ENCODE assay signal across 22 cellular contexts in genomic region chr11:23233075-23233474, GRCh38.
A peak's percentile ranks its signal among the peaks of the same experiment; 100 is the strongest.
DNase-seq lines count a peak whose midpoint lies in the region; ATAC-seq and TF ChIP-seq lines count a peak whose summit lies in the region.
"Had no signal": no experiment of that assay in that cellular context is flagged by ENCODE, and none has a peak within 500 bp of the region (broad histone marks: within the 10 kb centered on the region; RNA-seq: fewer than 3 reads in every experiment).

No MANE protein-coding gene starts in this region.

- H3K4me3 Mint-ChIP-seq in T-cell: no peak overlapping the region
- H3K4me3 Mint-ChIP-seq: activated naive CD8-positive, alpha-beta T cell; activated T-cell treated with anti-CD3 and anti-CD28 coated beads, Interleukin-2, amount 50 U/mL, for 72 hours; stimulated activated naive B cell treated with anti-CD40 and anti-IgM and Interleukin-4, amounts not matched to agents 10 μg/mL and 1 μg/mL and 100 μg/mL, for 72 hours had no signal

- no peak for ATAC-seq in T-cell (replicated peaks in 1 of 4)
- no peak for ATAC-seq in GM21526 (IDR thresholded peaks at IDR 0.05; ENCODE audit: low FRiP score, unreplicated experiment)
- ATAC-seq: activated CD4-positive, CD25-positive, alpha-beta regulatory T cell treated with anti-CD3 and anti-CD28 coated beads, Interleukin-2, amount 50 U/mL, for 24 hours; activated T-cell treated with anti-CD3 and anti-CD28 coated beads, Interleukin-2, amount 50 U/mL, for 72 hours; gastrocnemius medialis; stimulated activated naive B cell treated with anti-CD40 and anti-IgM and Interleukin-4, amounts not matched to agents 10 μg/mL and 1 μg/mL and 100 μg/mL, for 72 hours had no signal

- no peak overlapping the region for H4K8ac ChIP-seq in mesenchymal stem cell (ENCODE audit: low read length)

- no peaks in the 10 kb centered on the region for H3K27me3 ChIP-seq in mesenchymal stem cell (ENCODE audit: control insufficient read depth in 1 of 2, insufficient read depth in 1 of 2, low read length in 2 of 2)
- H3K27me3 ChIP-seq: gastrocnemius medialis had no signal

- H2BK5ac ChIP-seq in mesenchymal stem cell (ENCODE audit: low read depth, low read length, poor library complexity, severe bottlenecking): no peak overlapping the region

- DNase-seq in AG09319 (ENCODE audit: extremely low read depth, low read depth): peak; percentile 49
- DNase-seq in LHCN-M2 (ENCODE audit: low read depth): peak; percentile 86
- peak; percentile 74 for DNase-seq in choroid plexus epithelial cell (ENCODE audit: low read depth)
- no peak for DNase-seq in mesenchymal stem cell
- no peak for DNase-seq in T-cell
- no peak for DNase-seq in stimulated activated CD4-positive, alpha-beta T cell treated with anti-CD3 and anti-CD28 coated beads, Interleukin-4, amount 100 ng/mL, for 1 hour
- no peak for DNase-seq in stimulated activated CD4-positive, alpha-beta T cell treated with anti-CD3 and anti-CD28 coated beads, Interleukin-1b, Interleukin-23, amount 100 ng/mL, for 48 hours
- DNase-seq: activated CD8-positive, alpha-beta memory T cell treated with anti-CD3 and anti-CD28 coated beads for 24 hours; activated T-cell treated with anti-CD3 and anti-CD28 coated beads, Interleukin-2, amount 50 U/mL, for 72 hours; AML-193; Caco-2; caudate nucleus; gastrocnemius medialis; Karpas-422; NCI-H2171; PC-9; stimulated activated naive B cell treated with anti-CD40 and anti-IgM and Interleukin-4, amounts not matched to agents 10 μg/mL and 1 μg/mL and 100 μg/mL, for 72 hours; T-helper 9 cell had no signal

- no peak overlapping the region for H2BK12ac ChIP-seq in mesenchymal stem cell (ENCODE audit: low read length in 2 of 2)

- no peak overlapping the region for H3K23ac ChIP-seq in mesenchymal stem cell (ENCODE audit: low read length in 2 of 2)

- H3K4me2 ChIP-seq in mesenchymal stem cell (ENCODE audit: low read length, poor library complexity, severe bottlenecking): no peak overlapping the region
- H3K4me2 ChIP-seq: PC-9 had no signal

- H3K4me1 Mint-ChIP-seq in T-cell: no peaks in the 10 kb centered on the region
- H3K4me1 Mint-ChIP-seq: stimulated activated naive B cell treated with anti-CD40 and anti-IgM and Interleukin-4, amounts not matched to agents 10 μg/mL and 1 μg/mL and 100 μg/mL, for 72 hours had no signal

- POLR2A ChIA-PET in T-cell (lab: Charles Lee): no interaction called here

- no peak overlapping the region for H3K14ac ChIP-seq in mesenchymal stem cell (ENCODE audit: low read length in 2 of 2)

- no peak overlapping the region for H4K91ac ChIP-seq in mesenchymal stem cell (ENCODE audit: low read length)

- H2AFZ ChIP-seq in mesenchymal stem cell (ENCODE audit: low read depth, low read length): no peak overlapping the region
- H2AFZ ChIP-seq: PC-9 had no signal

- H3K27ac ChIP-seq in mesenchymal stem cell (ENCODE audit: low read length, poor library complexity, severe bottlenecking): no peak overlapping the region
- H3K27ac ChIP-seq: gastrocnemius medialis, PC-9, SJSA1 had no signal

- peaks cover 0 to 10% (median 0%) of the 10 kb centered on the region in 3 donors for H3K9me3 Mint-ChIP-seq in T-cell

- H3K9me3 ChIP-seq in mesenchymal stem cell (ENCODE audit: control insufficient read depth, low read length): no peaks in the 10 kb centered on the region
- H3K9me3 ChIP-seq: Caco-2, gastrocnemius medialis, SJSA1 had no signal

- H3K4me3 ChIP-seq in choroid plexus epithelial cell (ENCODE audit: low read depth, low read length): no peak overlapping the region
- no peak overlapping the region for H3K4me3 ChIP-seq in mesenchymal stem cell (ENCODE audit: insufficient read depth in 1 of 2, low read depth in 1 of 2, low read length in 2 of 2)
- H3K4me3 ChIP-seq: gastrocnemius medialis, PC-9, SJSA1 had no signal

- no peak overlapping the region for H3K27ac Mint-ChIP-seq in T-cell
- H3K27ac Mint-ChIP-seq: activated naive CD8-positive, alpha-beta T cell; activated T-cell treated with anti-CD3 and anti-CD28 coated beads, Interleukin-2, amount 50 U/mL, for 72 hours; stimulated activated naive B cell treated with anti-CD40 and anti-IgM and Interleukin-4, amounts not matched to agents 10 μg/mL and 1 μg/mL and 100 μg/mL, for 72 hours had no signal

- no peak overlapping the region for H3K18ac ChIP-seq in mesenchymal stem cell (ENCODE audit: low read depth in 1 of 2, low read length in 2 of 2)

- H3K27me3 Mint-ChIP-seq in T-cell: no peaks in the 10 kb centered on the region
- H3K27me3 Mint-ChIP-seq: activated naive CD8-positive, alpha-beta T cell; stimulated activated naive B cell treated with anti-CD40 and anti-IgM and Interleukin-4, amounts not matched to agents 10 μg/mL and 1 μg/mL and 100 μg/mL, for 72 hours had no signal

- H2BK120ac ChIP-seq in mesenchymal stem cell (ENCODE audit: low read depth, low read length): no peak overlapping the region

- H2AK5ac ChIP-seq in mesenchymal stem cell (ENCODE audit: low read length, severe bottlenecking): no peak overlapping the region

- H3K4me1 ChIP-seq in mesenchymal stem cell (ENCODE audit: control insufficient read depth, insufficient read depth, low read depth, low read length): no peaks in the 10 kb centered on the region
- H3K4me1 ChIP-seq: Caco-2, gastrocnemius medialis, SJSA1 had no signal

- H3K36me3 Mint-ChIP-seq in T-cell: no peaks in the 10 kb centered on the region
- H3K36me3 Mint-ChIP-seq: activated naive CD8-positive, alpha-beta T cell; stimulated activated naive B cell treated with anti-CD40 and anti-IgM and Interleukin-4, amounts not matched to agents 10 μg/mL and 1 μg/mL and 100 μg/mL, for 72 hours had no signal

- TF ChIP-seq CTCF in AG09319 (IDR thresholded peaks at IDR 0.05; ENCODE audit: low read depth, low read length) (no peak), choroid plexus epithelial cell (conservative IDR thresholded peaks at IDR 0.05; ENCODE audit: low read depth, low read length) (no peak)

- CTCF ChIA-PET in T-cell (lab: Charles Lee): no interaction called here

- H3K79me1 ChIP-seq in mesenchymal stem cell (replicated peaks; ENCODE audit: low read length, poor library complexity, severe bottlenecking): no peaks in the 10 kb centered on the region

- H3K9ac ChIP-seq in mesenchymal stem cell (ENCODE audit: low read length): peak overlapping the region; percentile 42

- H3K36me3 ChIP-seq in mesenchymal stem cell (ENCODE audit: control insufficient read depth in 1 of 2, insufficient read depth in 2 of 2, low read depth in 1 of 2, low read length in 2 of 2): no peaks in the 10 kb centered on the region
- H3K36me3 ChIP-seq: gastrocnemius medialis, SJSA1 had no signal

- no peak overlapping the region for H3K4ac ChIP-seq in mesenchymal stem cell (ENCODE audit: low read depth in 1 of 2, low read length in 2 of 2)

- WGBS in mesenchymal stem cell: 88% methylated on average over 1 of the region's 3 CpGs

- no peak overlapping the region for H2BK15ac ChIP-seq in mesenchymal stem cell (ENCODE audit: low read depth, poor library complexity, severe bottlenecking)

Comparison
In these comparisons a context has a peak if more than half of its experiments do, and no peak if none do; other contexts are left out.
1. DNase-seq: peak in AG09319 (single experiment), LHCN-M2 (single experiment) and choroid plexus epithelial cell (single experiment); none in mesenchymal stem cell (single experiment), T-cell (0 of 34), stimulated activated CD4-positive, alpha-beta T cell treated with anti-CD3 and anti-CD28 coated beads, Interleukin-4, amount 100 ng/mL, for 1 hour (single experiment) and stimulated activated CD4-positive, alpha-beta T cell treated with anti-CD3 and anti-CD28 coated beads, Interleukin-1b, Interleukin-23, amount 100 ng/mL, for 48 hours (single experiment).